Comparison of ENCODE assay signal across 8 cellular contexts in the genomic region with DNA sequence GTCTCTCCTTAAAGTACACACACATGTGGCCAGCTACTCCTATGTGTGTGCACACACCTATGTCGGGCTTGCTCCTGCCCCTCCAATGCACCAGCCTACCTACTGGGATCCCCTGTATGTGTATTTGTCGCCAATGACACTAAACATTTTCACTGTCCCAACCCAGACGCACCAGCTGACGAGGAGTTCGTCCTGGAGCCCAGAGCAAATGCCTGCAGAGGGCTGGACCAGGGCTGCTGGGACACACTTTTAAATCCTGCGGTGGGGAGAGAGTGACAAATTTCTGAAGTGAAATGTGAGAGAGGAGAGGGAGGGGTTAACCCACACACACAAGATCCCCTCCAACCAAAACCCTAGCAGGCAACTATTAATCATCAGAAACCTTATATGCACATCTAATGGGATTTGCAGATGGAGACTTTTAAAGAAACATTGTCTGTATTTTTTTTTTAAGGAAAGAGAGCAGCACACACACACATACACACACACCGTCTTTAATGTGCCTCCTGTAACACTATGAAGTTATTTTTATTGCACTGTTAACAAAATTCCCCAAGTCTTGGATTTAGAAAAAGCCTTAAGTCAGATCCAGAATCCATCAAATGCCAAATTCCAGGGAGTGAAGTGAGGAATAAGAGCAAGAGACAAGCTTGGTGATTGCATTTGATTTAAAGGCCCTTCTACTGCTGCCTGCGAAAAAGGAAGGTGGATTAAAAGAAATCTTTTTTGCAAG. TPM values are rescaled to one million over a fixed set of nuclear protein-coding genes. Genes with fewer than 3 reads are reported as not detected.
DNase-seq lines count a peak whose midpoint lies in the region; ATAC-seq and TF ChIP-seq lines count a peak whose summit lies in the region.

Gene MEOX1 (minus strand): TSS at position 224 of the 733 bp plus-strand sequence. CDS start 388 bp downstream, outside the sequence.

- no peak within 1 kb of the TSS for H3K4me3 ChIP-seq in astrocyte of the spinal cord (ENCODE audit: low read depth, low read length)
- H3K4me3 ChIP-seq in mesodermal cell (ENCODE audit: extremely low read depth, insufficient read depth, low read length, poor library complexity, severe bottlenecking) = no peak within 1 kb of the TSS
- no peak within 1 kb of the TSS for H3K4me3 ChIP-seq in adrenal gland

- in situ Hi-C loops in astrocyte of the spinal cord (cut with HindIII; ENCODE audit: low sequenced_read_pairs) = no loop called here

- peak; percentile 77 for DNase-seq in AG08396 (ENCODE audit: low spot score)
- peak; percentile 68 for DNase-seq in astrocyte of the spinal cord (ENCODE audit: low read depth, low spot score)
- no peak for DNase-seq in adrenal gland
- DNase-seq in NCI-H748 (lab: John Stamatoyannopoulos, UW; ENCODE audit: unreplicated experiment) = no peak
- no peak for DNase-seq in hippocampal formation (lab: John Stamatoyannopoulos, UW)

- H3K9me3 ChIP-seq in mesodermal cell (ENCODE audit: control insufficient read depth, low read length) (no peaks in the 10 kb centered on the region), adrenal gland (replicated peaks in 1 of 3) (no peaks in the 10 kb centered on the region)

- TF ChIP-seq EP300 in Ishikawa (IDR thresholded peaks at IDR 0.05; ENCODE audit: borderline replicate concordance) = peak; percentile 78

- H3K36me3 ChIP-seq in mesodermal cell (ENCODE audit: control insufficient read depth, insufficient read depth, low read length) = no peaks in the 10 kb centered on the region
- H3K36me3 ChIP-seq in adrenal gland (replicated peaks in 1 of 2) = no peaks in the 10 kb centered on the region

- TF ChIP-seq POLR2A in adrenal gland (IDR thresholded peaks at IDR 0.05) = no peak

- TF ChIP-seq CTCF in astrocyte of the spinal cord (IDR thresholded peaks at IDR 0.05; ENCODE audit: low read depth, low read length) (no peak), adrenal gland (IDR thresholded peaks at IDR 0.05) (no peak)

- peaks cover 27% of the 10 kb centered on the region for H3K4me1 ChIP-seq in mesodermal cell (ENCODE audit: control insufficient read depth, insufficient read depth, low read length, poor library complexity, severe bottlenecking)
- no peaks in the 10 kb centered on the region for H3K4me1 ChIP-seq in adrenal gland (replicated peaks in 1 of 2)

- peak; percentile 15; the same call in 1 of the 2 replicates for TF ChIP-seq RAD21 in Ishikawa (IDR thresholded peaks at IDR 0.05; ENCODE audit: low read depth)

- H3K27ac ChIP-seq in mesodermal cell (ENCODE audit: low read depth, low read length, severe bottlenecking) (peak within 1 kb of the TSS; percentile 3), adrenal gland (no peak within 1 kb of the TSS)

- intact Hi-C loops in adrenal gland (cut with DNase I) = no loop called here

- 75 to 79% methylated on average over 1 to 2 of the region's 8 CpGs for WGBS in mesodermal cell (ENCODE audit: insufficient coverage in 2 of 2), 2 experiments
- 54 to 67% (median 64%) methylated on average over 8 of the region's 8 CpGs for WGBS in adrenal gland, 4 donors

- peaks cover 3% of the 10 kb centered on the region for H3K27me3 ChIP-seq in adrenal gland

- ATAC-seq in GM18907 (IDR thresholded peaks at IDR 0.05; ENCODE audit: unreplicated experiment) = no peak

TF ChIP-seq in Ishikawa, 13 proteins besides CTCF, POLR2A, EP300 and RAD21:
- TF ChIP-seq EGR1 (IDR thresholded peaks at IDR 0.05) (0 out of 2 replicates have a peak, but pooled peaks have one; percentile 22), USF1 (IDR thresholded peaks at IDR 0.05) (no peak), FOXM1 (IDR thresholded peaks at IDR 0.05; ENCODE audit: borderline replicate concordance, low read depth) (peak; percentile 73), TAF1 (IDR thresholded peaks at IDR 0.05; ENCODE audit: low read depth) (peak; percentile 63), NFIC (IDR thresholded peaks at IDR 0.05) (peak; percentile 65), TCF12 (IDR thresholded peaks at IDR 0.05; ENCODE audit: low read depth) (peak; percentile 85), CREB1 (IDR thresholded peaks at IDR 0.05; ENCODE audit: low read depth) (no peak), ZBTB7A (IDR thresholded peaks at IDR 0.05; ENCODE audit: low read depth) (no peak), TEAD4 (IDR thresholded peaks at IDR 0.05) (peak; percentile 71)
- TF ChIP-seq, protein P1, sequence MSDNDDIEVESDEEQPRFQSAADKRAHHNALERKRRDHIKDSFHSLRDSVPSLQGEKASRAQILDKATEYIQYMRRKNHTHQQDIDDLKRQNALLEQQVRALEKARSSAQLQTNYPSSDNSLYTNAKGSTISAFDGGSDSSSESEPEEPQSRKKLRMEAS (IDR thresholded peaks at IDR 0.05) = peak; percentile 58; the same call in 1 of the 2 replicates

RNA-seq across cellular contexts. Expression of gene MEOX1, which starts in this region (rescaled TPM):
- 0.52 TPM for polyA plus RNA-seq in mesodermal cell (2013, experiment 1 of 2)
- polyA plus RNA-seq in mesodermal cell (2013, experiment 2 of 2) = 1.4 TPM
- total RNA-seq in adrenal gland = under 1 TPM in 6 of 8 donors, not detected in 2; 0.11 to 0.87 (median 0.40) TPM
- 1 to 10 TPM in 1 of 3 donors, under 1 TPM in 2; 0.16 to 6.6 (median 0.72) TPM for polyA plus RNA-seq in adrenal gland

Comparison
In these comparisons a context has a peak if more than half of its experiments do, and no peak if none do; other contexts are left out.
1. DNase-seq: peak in AG08396 (single experiment) and astrocyte of the spinal cord (single experiment); none in adrenal gland (0 of 7), NCI-H748 (single experiment) and hippocampal formation (0 of 2).